In the genomic region with DNA sequence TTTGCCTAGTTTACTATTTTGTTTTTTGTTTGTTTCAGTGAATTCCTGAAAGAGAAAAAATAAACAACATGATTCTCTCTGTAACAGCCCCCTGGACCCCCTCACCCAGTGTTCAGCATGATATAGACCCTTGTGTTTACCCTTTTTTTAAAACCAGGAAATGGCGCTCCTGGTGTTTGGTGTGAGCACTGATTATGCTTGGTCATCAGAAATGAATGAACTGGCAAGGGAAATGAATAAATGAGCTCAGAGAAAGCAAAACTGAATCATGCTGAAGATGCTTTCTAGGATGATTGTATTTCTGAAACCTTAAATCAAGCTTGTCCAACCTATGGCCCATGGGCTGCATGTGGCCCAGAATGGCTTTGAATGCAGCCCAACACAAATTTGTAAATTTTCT, we compare ENCODE assay signal across 33 cellular contexts. TPM values are rescaled to one million over a fixed set of nuclear protein-coding genes. Genes with fewer than 3 reads are reported as not detected.
"Had no signal": no experiment of that assay in that cellular context is flagged by ENCODE, and none has a peak within 500 bp of the region (broad histone marks: within the 10 kb centered on the region; RNA-seq: fewer than 3 reads in every experiment).

No MANE protein-coding gene starts in this region.

- H3K36me3 Mint-ChIP-seq: activated CD4-positive, alpha-beta memory T cell treated with anti-CD3 and anti-CD28 coated beads for 36 hours; activated CD8-positive, alpha-beta memory T cell treated with anti-CD3 and anti-CD28 coated beads, Interleukin-2, amount 10 ng/mL, durations not matched to agents 7 days and 5 days; activated naive CD4-positive, alpha-beta T cell treated with anti-CD3 and anti-CD28 coated beads, Interleukin-2, amount 50 U/mL, for 24 hours had no signal

- ATAC-seq: activated CD4-positive, alpha-beta T cell treated with anti-CD3 and anti-CD28 coated beads for 36 hours; activated CD8-positive, alpha-beta memory T cell treated with anti-CD3 and anti-CD28 coated beads, Interleukin-2, amount 10 ng/mL, durations not matched to agents 7 days and 5 days; activated CD8-positive, alpha-beta T cell treated with anti-CD3 and anti-CD28 coated beads, Interleukin-2, amount 10 ng/mL, durations not matched to agents 7 days and 5 days; activated naive CD8-positive, alpha-beta T cell treated with anti-CD3 and anti-CD28 coated beads, Interleukin-2, amount 50 U/mL, for 24 hours; body of pancreas; effector memory CD8-positive, alpha-beta T cell; foreskin keratinocyte; gastrocnemius medialis; heart left ventricle had no signal

- H3K9me3 Mint-ChIP-seq: activated CD4-positive, alpha-beta T cell treated with anti-CD3 and anti-CD28 coated beads, Interleukin-2, amount 10 ng/mL, durations not matched to agents 24 days and 14 days; activated T-helper 1 cell treated with anti-CD3 and anti-CD28 coated beads, Interleukin-12 subunit alpha, Interleukin-12 subunit beta, Interleukin-2, Interleukin-4 antibody, amounts not matched to agents 30 ng/mL and 10 ng/mL and 1 ng/mL, durations not matched to agents 14 hours and 24 hours and 36 hours; activated T-helper 2 cell treated with anti-CD3 and anti-CD28 coated beads, Interferon-gamma antibody, Interleukin-2, Interleukin-4, amounts not matched to agents 10 μg/mL and 5 μg/mL and 100 μg/mL, durations not matched to agents 14 hours and 24 hours and 36 hours; effector memory CD8-positive, alpha-beta T cell had no signal

- H3K4me1 Mint-ChIP-seq: activated CD4-positive, alpha-beta T cell treated with anti-CD3 and anti-CD28 coated beads for 36 hours; activated CD4-positive, alpha-beta T cell treated with anti-CD3 and anti-CD28 coated beads, Interleukin-2, amount 10 ng/mL, durations not matched to agents 24 days and 14 days; activated CD8-positive, alpha-beta memory T cell treated with anti-CD3 and anti-CD28 coated beads, Interleukin-2, amount 10 ng/mL, durations not matched to agents 7 days and 5 days; activated naive CD4-positive, alpha-beta T cell treated with anti-CD3 and anti-CD28 coated beads, Interleukin-2, amount 50 U/mL, for 24 hours; activated naive CD8-positive, alpha-beta T cell treated with anti-CD3 and anti-CD28 coated beads for 36 hours; activated naive CD8-positive, alpha-beta T cell treated with anti-CD3 and anti-CD28 coated beads, Interleukin-2, amount 50 U/mL, for 24 hours had no signal

- H3K4me3 Mint-ChIP-seq: activated CD4-positive, alpha-beta memory T cell treated with anti-CD3 and anti-CD28 coated beads for 36 hours; activated CD4-positive, alpha-beta T cell treated with anti-CD3 and anti-CD28 coated beads for 36 hours; activated CD4-positive, alpha-beta T cell treated with anti-CD3 and anti-CD28 coated beads, Interleukin-2, amount 10 ng/mL, durations not matched to agents 24 days and 14 days; activated CD8-positive, alpha-beta memory T cell treated with anti-CD3 and anti-CD28 coated beads, Interleukin-2, amount 10 ng/mL, durations not matched to agents 7 days and 5 days; activated CD8-positive, alpha-beta T cell treated with anti-CD3 and anti-CD28 coated beads, Interleukin-2, amount 10 ng/mL, durations not matched to agents 7 days and 5 days; activated naive CD4-positive, alpha-beta T cell treated with anti-CD3 and anti-CD28 coated beads for 36 hours; activated naive CD4-positive, alpha-beta T cell treated with anti-CD3 and anti-CD28 coated beads, Interleukin-2, amount 50 U/mL, for 24 hours; activated naive CD8-positive, alpha-beta T cell treated with anti-CD3 and anti-CD28 coated beads for 36 hours; activated naive CD8-positive, alpha-beta T cell treated with anti-CD3 and anti-CD28 coated beads, Interleukin-2, amount 50 U/mL, for 24 hours; activated T-helper 1 cell treated with anti-CD3 and anti-CD28 coated beads, Interleukin-12 subunit alpha, Interleukin-12 subunit beta, Interleukin-2, Interleukin-4 antibody, amounts not matched to agents 30 ng/mL and 10 ng/mL and 1 ng/mL, durations not matched to agents 14 hours and 24 hours and 36 hours; effector memory CD8-positive, alpha-beta T cell had no signal

- H3K36me3 ChIP-seq: adrenal gland, gastrocnemius medialis, heart left ventricle had no signal

- DNase-seq: activated CD4-positive, alpha-beta memory T cell treated with anti-CD3 and anti-CD28 coated beads for 36 hours; activated CD4-positive, alpha-beta T cell treated with anti-CD3 and anti-CD28 coated beads for 36 hours; activated CD4-positive, alpha-beta T cell treated with anti-CD3 and anti-CD28 coated beads, Interleukin-2, amount 10 ng/mL, durations not matched to agents 24 days and 14 days; activated CD4-positive, CD25-positive, alpha-beta regulatory T cell; activated CD4-positive, CD25-positive, alpha-beta regulatory T cell treated with anti-CD3 and anti-CD28 coated beads, Interleukin-2, amount 50 U/mL, for 72 hours; activated CD8-positive, alpha-beta memory T cell treated with anti-CD3 and anti-CD28 coated beads, Interleukin-2, amount 10 ng/mL, durations not matched to agents 7 days and 5 days; activated CD8-positive, alpha-beta memory T cell treated with anti-CD3 and anti-CD28 coated beads, Interleukin-2, amount 50 U/mL, for 4 hours; activated CD8-positive, alpha-beta T cell treated with anti-CD3 and anti-CD28 coated beads, Interleukin-2, amount 10 ng/mL, durations not matched to agents 7 days and 5 days; activated effector memory CD4-positive, alpha-beta T cell treated with anti-CD3 and anti-CD28 coated beads, Interleukin-2, amount 50 U/mL, for 16 hours; activated naive CD4-positive, alpha-beta T cell treated with anti-CD3 and anti-CD28 coated beads for 36 hours; activated naive CD8-positive, alpha-beta T cell treated with anti-CD3 and anti-CD28 coated beads for 36 hours; activated naive CD8-positive, alpha-beta T cell treated with anti-CD3 and anti-CD28 coated beads, Interleukin-2, amount 50 U/mL, for 24 hours; activated T-cell treated with anti-CD3 and anti-CD28 coated beads, Interleukin-2, amount 50 U/mL, for 1 hour; activated T-cell treated with anti-CD3 and anti-CD28 coated beads, Interleukin-2, amount 50 U/mL, for 48 hours; adrenal gland; amygdala; aorta; body of pancreas; caudate nucleus; cortex of kidney; dermis blood vessel endothelial cell; effector CD4-positive, alpha-beta T cell; effector memory CD8-positive, alpha-beta T cell; erythroblast; foreskin keratinocyte; gastrocnemius medialis; glutamatergic neuron; heart left ventricle had no signal

- H3K27ac Mint-ChIP-seq: activated CD4-positive, alpha-beta memory T cell treated with anti-CD3 and anti-CD28 coated beads for 36 hours; activated CD4-positive, alpha-beta T cell treated with anti-CD3 and anti-CD28 coated beads for 36 hours; activated CD4-positive, alpha-beta T cell treated with anti-CD3 and anti-CD28 coated beads, Interleukin-2, amount 10 ng/mL, durations not matched to agents 24 days and 14 days; activated CD8-positive, alpha-beta memory T cell treated with anti-CD3 and anti-CD28 coated beads, Interleukin-2, amount 10 ng/mL, durations not matched to agents 7 days and 5 days; activated CD8-positive, alpha-beta T cell treated with anti-CD3 and anti-CD28 coated beads, Interleukin-2, amount 10 ng/mL, durations not matched to agents 7 days and 5 days; activated naive CD4-positive, alpha-beta T cell treated with anti-CD3 and anti-CD28 coated beads for 36 hours; activated naive CD4-positive, alpha-beta T cell treated with anti-CD3 and anti-CD28 coated beads, Interleukin-2, amount 50 U/mL, for 24 hours; activated naive CD8-positive, alpha-beta T cell treated with anti-CD3 and anti-CD28 coated beads for 36 hours; activated naive CD8-positive, alpha-beta T cell treated with anti-CD3 and anti-CD28 coated beads, Interleukin-2, amount 50 U/mL, for 24 hours; activated T-helper 1 cell treated with anti-CD3 and anti-CD28 coated beads, Interleukin-12 subunit alpha, Interleukin-12 subunit beta, Interleukin-2, Interleukin-4 antibody, amounts not matched to agents 30 ng/mL and 10 ng/mL and 1 ng/mL, durations not matched to agents 14 hours and 24 hours and 36 hours; activated T-helper 2 cell treated with anti-CD3 and anti-CD28 coated beads, Interferon-gamma antibody, Interleukin-2, Interleukin-4, amounts not matched to agents 10 μg/mL and 5 μg/mL and 100 μg/mL, durations not matched to agents 14 hours and 24 hours and 36 hours; effector memory CD8-positive, alpha-beta T cell had no signal

- H3K4me1 ChIP-seq: body of pancreas, foreskin keratinocyte, gastrocnemius medialis had no signal

- FAIRE-seq: colon had no signal

- H3K27ac ChIP-seq: adrenal gland, body of pancreas, esophagus muscularis mucosa, foreskin keratinocyte, gastrocnemius medialis, heart left ventricle had no signal

- H3K9me3 ChIP-seq: adrenal gland, gastrocnemius medialis had no signal

- H3K27me3 ChIP-seq: adrenal gland, body of pancreas, esophagus muscularis mucosa, foreskin keratinocyte, gastrocnemius medialis, heart left ventricle had no signal

- H3K4me3 ChIP-seq: adrenal gland, body of pancreas, esophagus muscularis mucosa, gastrocnemius medialis, heart left ventricle had no signal

RNA-seq across cellular contexts. Expression of gene WASF3, which starts 22.1 kb away (rescaled TPM):
- total RNA-seq: activated CD8-positive, alpha-beta T cell treated with anti-CD3 and anti-CD28 coated beads, Interleukin-2, amount 10 ng/mL, durations not matched to agents 7 days and 5 days; activated naive CD4-positive, alpha-beta T cell treated with anti-CD3 and anti-CD28 coated beads for 36 hours had no signal
